Comparison of ENCODE assay signal across 21 cellular contexts in the genomic region with DNA sequence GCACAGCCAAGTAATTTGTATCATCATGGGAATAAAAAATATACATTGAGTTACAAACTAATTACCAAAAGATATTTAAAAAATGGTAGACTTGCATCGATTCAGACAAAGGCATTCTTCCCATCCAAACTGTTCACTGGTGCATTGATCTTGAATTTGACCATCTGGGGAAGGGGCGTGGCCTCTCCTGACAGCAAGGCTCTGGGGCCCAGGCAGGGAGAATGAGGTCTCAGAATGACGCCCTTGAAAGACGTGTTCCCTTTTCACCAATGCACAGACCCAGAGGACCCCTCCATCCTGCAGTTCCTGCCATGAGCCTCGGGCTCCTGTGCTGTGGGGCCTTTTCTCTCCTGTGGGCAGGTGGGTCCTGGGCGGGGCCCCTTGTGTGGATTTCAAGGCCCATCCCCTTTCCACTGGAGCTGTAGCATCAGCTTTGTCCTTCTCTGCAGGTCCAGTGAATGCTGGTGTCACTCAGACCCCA.
"Had no signal": no experiment of that assay in that cellular context is flagged by ENCODE, and none has a peak within 500 bp of the region (broad histone marks: within the 10 kb centered on the region; RNA-seq: fewer than 3 reads in every experiment).

No MANE protein-coding gene starts in this region.

- H3K4me1 ChIP-seq: left lung, sigmoid colon, vagina had no signal

- H3K36me3 Mint-ChIP-seq: activated CD8-positive, alpha-beta memory T cell treated with anti-CD3 and anti-CD28 coated beads, Interleukin-2, amount 10 ng/mL, durations not matched to agents 7 days and 5 days; brain; naive thymus-derived CD8-positive, alpha-beta T cell; neural progenitor cell; stimulated activated naive B cell treated with anti-CD40 and anti-IgM and Interleukin-4, amounts not matched to agents 10 μg/mL and 1 μg/mL and 100 μg/mL, for 72 hours; type B pancreatic cell had no signal

- H3K9ac ChIP-seq: neural progenitor cell had no signal

- DNase-seq: activated CD4-positive, alpha-beta T cell treated with anti-CD3 and anti-CD28 coated beads, Interleukin-2, amount 50 U/mL, for 4 hours; activated CD8-positive, alpha-beta memory T cell treated with anti-CD3 and anti-CD28 coated beads, Interleukin-2, amount 10 ng/mL, durations not matched to agents 7 days and 5 days; activated gamma-delta T cell treated with Interleukin-2 at 50 U/mL for 16 hours; activated T-cell treated with anti-CD3 and anti-CD28 coated beads for 4 hours; anterior cingulate cortex; dermis blood vessel endothelial cell; effector CD8-positive, alpha-beta T cell; left lung; naive thymus-derived CD8-positive, alpha-beta T cell; sigmoid colon; stimulated activated CD4-positive, alpha-beta T cell treated with anti-CD3 and anti-CD28 coated beads, Interleukin-2, amount 100 ng/mL, for 48 hours; stimulated activated CD8-positive, alpha-beta memory T cell treated with anti-CD3 and anti-CD28 coated beads, Interleukin-4, amount 100 ng/mL, for 48 hours; stimulated activated naive B cell treated with anti-CD40 and anti-IgM and Interleukin-4, amounts not matched to agents 10 μg/mL and 1 μg/mL and 100 μg/mL, for 72 hours had no signal

- H3K27me3 Mint-ChIP-seq: activated CD8-positive, alpha-beta memory T cell treated with anti-CD3 and anti-CD28 coated beads, Interleukin-2, amount 10 ng/mL, durations not matched to agents 7 days and 5 days; brain had no signal

- H3K27me3 ChIP-seq: foreskin keratinocyte, neural progenitor cell, sigmoid colon, vagina had no signal

- H3K4me1 Mint-ChIP-seq: brain had no signal

- H3K4me3 Mint-ChIP-seq: activated CD8-positive, alpha-beta memory T cell treated with anti-CD3 and anti-CD28 coated beads, Interleukin-2, amount 10 ng/mL, durations not matched to agents 7 days and 5 days; brain; neural progenitor cell; stimulated activated naive B cell treated with anti-CD40 and anti-IgM and Interleukin-4, amounts not matched to agents 10 μg/mL and 1 μg/mL and 100 μg/mL, for 72 hours; type B pancreatic cell had no signal

- H3K27ac ChIP-seq: foreskin keratinocyte, left lung, neural progenitor cell, sigmoid colon, vagina had no signal

- H3K27ac Mint-ChIP-seq: activated CD8-positive, alpha-beta memory T cell treated with anti-CD3 and anti-CD28 coated beads, Interleukin-2, amount 10 ng/mL, durations not matched to agents 7 days and 5 days; neural progenitor cell; stimulated activated naive B cell treated with anti-CD40 and anti-IgM and Interleukin-4, amounts not matched to agents 10 μg/mL and 1 μg/mL and 100 μg/mL, for 72 hours; type B pancreatic cell had no signal

- H2AFZ ChIP-seq: neural progenitor cell had no signal

- H3K4me2 ChIP-seq: neural progenitor cell, smooth muscle cell had no signal

- ATAC-seq: activated CD4-positive, CD25-positive, alpha-beta regulatory T cell treated with anti-CD3 and anti-CD28 coated beads, Interleukin-2, amount 50 U/mL, for 24 hours; activated CD8-positive, alpha-beta memory T cell treated with anti-CD3 and anti-CD28 coated beads, Interleukin-2, amount 10 ng/mL, durations not matched to agents 7 days and 5 days; left lung; naive thymus-derived CD8-positive, alpha-beta T cell; stimulated activated naive B cell treated with anti-CD40 and anti-IgM and Interleukin-4, amounts not matched to agents 10 μg/mL and 1 μg/mL and 100 μg/mL, for 72 hours had no signal

- H3K9me3 ChIP-seq: left lung, sigmoid colon, vagina had no signal

- H3K9me3 Mint-ChIP-seq: naive thymus-derived CD8-positive, alpha-beta T cell; neural progenitor cell; type B pancreatic cell had no signal

- H3K36me3 ChIP-seq: left lung, neural progenitor cell, sigmoid colon, vagina had no signal

- H3K4me3 ChIP-seq: left lung, lung, neural progenitor cell, sigmoid colon, smooth muscle cell, vagina had no signal
